Comparison of ENCODE assay signal across 8 cellular contexts in genomic region chr13:20128459-20128927, GRCh38. TPM values are rescaled to one million over a fixed set of nuclear protein-coding genes. Genes with fewer than 3 reads are reported as not detected.
DNase-seq lines count a peak whose midpoint lies in the region; ATAC-seq, FAIRE-seq and TF ChIP-seq lines count a peak whose summit lies in the region.

No MANE protein-coding gene starts in this region.

- no peak overlapping the region for H3K27ac ChIP-seq in OCI-LY7 (ENCODE audit: low read depth, low read length, poor library complexity, severe bottlenecking)

- H3K4me1 ChIP-seq in OCI-LY7 (ENCODE audit: insufficient read depth, low read length, poor library complexity, severe bottlenecking) (no peaks in the 10 kb centered on the region), endocrine pancreas (ENCODE audit: control insufficient read depth, insufficient read depth, low read length) (no peaks in the 10 kb centered on the region)

- H3K9ac ChIP-seq in endocrine pancreas (ENCODE audit: control insufficient read depth, insufficient read depth, low read length): peak overlapping the region; percentile 90

- H3K9me2 ChIP-seq in OCI-LY7 (ENCODE audit: insufficient read depth, low read length): no peaks in the 10 kb centered on the region

- POLR2A ChIA-PET in OCI-LY7 (lab: Charles Lee): no interaction called here

- H3K9me3 Mint-ChIP-seq in natural killer cell treated with Interleukin-12 subunit alpha and Interleukin-12 subunit beta and Interleukin-15 and Interleukin-18, amount 100 ng/mL, for 72 hours: no peaks in the 10 kb centered on the region

- FAIRE-seq in urothelium cell line (lab: Jason Lieb, UNC): no peak

- no TSS peak for BruUV-seq in OCI-LY7 (replicated peaks; lab: Mats Ljungman, UMichigan)

- peak; percentile 42 for TF ChIP-seq CTCF in OCI-LY7 (conservative IDR thresholded peaks at IDR 0.05; ENCODE audit: low read length)

- H3K36me3 Mint-ChIP-seq in natural killer cell treated with Interleukin-12 subunit alpha and Interleukin-12 subunit beta and Interleukin-15 and Interleukin-18, amount 100 ng/mL, for 72 hours: no peaks in the 10 kb centered on the region

- H3K4me1 Mint-ChIP-seq in natural killer cell treated with Interleukin-12 subunit alpha and Interleukin-12 subunit beta and Interleukin-15 and Interleukin-18, amount 100 ng/mL, for 72 hours (ENCODE audit: low read depth in 2 of 2): no peaks in the 10 kb centered on the region

- CTCF ChIA-PET in OCI-LY7 (lab: Charles Lee; ENCODE audit: unreplicated experiment): no interaction called here

- H3K9me3 ChIP-seq in OCI-LY7 (ENCODE audit: low read length) (no peaks in the 10 kb centered on the region), endocrine pancreas (ENCODE audit: control insufficient read depth, low read length) (no peaks in the 10 kb centered on the region)

- peak; percentile 6 for DNase-seq in ACHN
- no peak for DNase-seq in OCI-LY7 (ENCODE audit: low spot score)
- no peak for DNase-seq in natural killer cell treated with Interleukin-12 subunit alpha and Interleukin-12 subunit beta and Interleukin-15 and Interleukin-18, amount 100 ng/mL, for 72 hours (ENCODE audit: low spot score)
- no peak for DNase-seq in SHP77 treated with DMSO at 0.1 percent for 48 hours (lab: John Stamatoyannopoulos, UW)
- no peak for DNase-seq in urothelium cell line (ENCODE audit: low spot score)

- ATAC-seq in GM19395 (IDR thresholded peaks at IDR 0.05; ENCODE audit: unreplicated experiment) (peak; percentile 13), HG02840 (IDR thresholded peaks at IDR 0.05; ENCODE audit: low FRiP score, unreplicated experiment) (no peak)
- ATAC-seq in natural killer cell treated with Interleukin-12 subunit alpha and Interleukin-12 subunit beta and Interleukin-15 and Interleukin-18, amount 100 ng/mL, for 72 hours: no peak

- no peaks in the 10 kb centered on the region for H3K27me3 ChIP-seq in endocrine pancreas (ENCODE audit: control insufficient read depth, insufficient read depth, low read length)

- 0 out of 2 replicates have a peak overlapping the region, but pooled peaks have one; percentile 41 for H2AFZ ChIP-seq in OCI-LY7 (ENCODE audit: low read length)

- H3K36me3 ChIP-seq in OCI-LY7 (ENCODE audit: insufficient read depth, low read length): no peaks in the 10 kb centered on the region
- H3K36me3 ChIP-seq in endocrine pancreas (ENCODE audit: control insufficient read depth, insufficient read depth, low read length): no peaks in the 10 kb centered on the region

- in situ Hi-C loops in ACHN (cut with HindIII; ENCODE audit: low pct_ligation_motif_present, low pct_unique_long_range_greater_than_20kb, low sequenced_read_pairs): no loop called here

- no peaks in the 10 kb centered on the region for H4K20me1 ChIP-seq in OCI-LY7 (ENCODE audit: insufficient read depth, low read length)

- intact Hi-C loops in OCI-LY7 (cut with micrococcal nuclease; ENCODE audit: unreplicated experiment): no loop called here

- no peak overlapping the region for H3K27ac Mint-ChIP-seq in natural killer cell treated with Interleukin-12 subunit alpha and Interleukin-12 subunit beta and Interleukin-15 and Interleukin-18, amount 100 ng/mL, for 72 hours

- peaks cover 11 to 21% of the 10 kb centered on the region in 2 donors for H3K27me3 Mint-ChIP-seq in natural killer cell treated with Interleukin-12 subunit alpha and Interleukin-12 subunit beta and Interleukin-15 and Interleukin-18, amount 100 ng/mL, for 72 hours

- H3K79me2 ChIP-seq in OCI-LY7 (ENCODE audit: insufficient read depth, low read depth, low read length): no peaks in the 10 kb centered on the region

- H3K4me2 ChIP-seq in OCI-LY7 (ENCODE audit: low read length): no peak overlapping the region

- H3K4me3 ChIP-seq in OCI-LY7 (ENCODE audit: low read depth, low read length, poor library complexity, severe bottlenecking) (no peak overlapping the region), endocrine pancreas (ENCODE audit: control insufficient read depth, insufficient read depth, low read length) (peak overlapping the region; percentile 1)

- H3K4me3 Mint-ChIP-seq in natural killer cell treated with Interleukin-12 subunit alpha and Interleukin-12 subunit beta and Interleukin-15 and Interleukin-18, amount 100 ng/mL, for 72 hours: peak overlapping the region; percentile 18

RNA-seq across cellular contexts. Expression of gene GJA3, which starts 32.4 kb away (rescaled TPM):
- not detected in 2 replicates for total RNA-seq in OCI-LY7 (2014; rRNA removed; shearing (Covaris generic))
- not detected in 2 replicates for total RNA-seq in OCI-LY7 (2022)
- total RNA-seq in natural killer cell treated with Interleukin-12 subunit alpha and Interleukin-12 subunit beta and Interleukin-15 and Interleukin-18, amount 100 ng/mL, for 72 hours: under 1 TPM; 0.05 to 0.33 TPM
